In the genomic region with DNA sequence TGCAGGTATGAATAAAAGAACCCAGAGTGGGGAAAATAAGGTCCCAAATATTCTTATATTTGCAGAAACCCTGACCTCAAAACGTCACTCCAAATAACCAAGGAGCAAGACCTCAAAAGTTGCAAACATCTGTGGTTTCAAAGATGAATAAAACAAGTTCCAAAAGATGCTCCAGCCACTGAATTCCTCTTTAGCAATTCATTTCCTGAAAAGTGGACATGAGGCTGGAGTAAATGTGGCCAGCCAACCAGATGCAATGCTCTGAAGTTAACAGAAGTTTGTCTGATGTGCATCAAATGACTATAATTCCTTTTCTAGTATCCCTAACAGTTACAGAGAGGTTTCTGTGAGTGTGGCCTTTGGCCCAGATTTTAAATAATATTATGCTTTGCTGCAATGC, we compare ENCODE assay signal across 1 cellular context.
TF ChIP-seq lines count a peak whose summit lies in the region.

No MANE protein-coding gene starts in this region.

TF ChIP-seq in SK-N-SH treated with all-trans-retinoic acid at 6 μM for 48 hours, 23 proteins besides CTCF, POLR2A, EP300 and RAD21 (continued from another document):
- TF ChIP-seq, protein P1, sequence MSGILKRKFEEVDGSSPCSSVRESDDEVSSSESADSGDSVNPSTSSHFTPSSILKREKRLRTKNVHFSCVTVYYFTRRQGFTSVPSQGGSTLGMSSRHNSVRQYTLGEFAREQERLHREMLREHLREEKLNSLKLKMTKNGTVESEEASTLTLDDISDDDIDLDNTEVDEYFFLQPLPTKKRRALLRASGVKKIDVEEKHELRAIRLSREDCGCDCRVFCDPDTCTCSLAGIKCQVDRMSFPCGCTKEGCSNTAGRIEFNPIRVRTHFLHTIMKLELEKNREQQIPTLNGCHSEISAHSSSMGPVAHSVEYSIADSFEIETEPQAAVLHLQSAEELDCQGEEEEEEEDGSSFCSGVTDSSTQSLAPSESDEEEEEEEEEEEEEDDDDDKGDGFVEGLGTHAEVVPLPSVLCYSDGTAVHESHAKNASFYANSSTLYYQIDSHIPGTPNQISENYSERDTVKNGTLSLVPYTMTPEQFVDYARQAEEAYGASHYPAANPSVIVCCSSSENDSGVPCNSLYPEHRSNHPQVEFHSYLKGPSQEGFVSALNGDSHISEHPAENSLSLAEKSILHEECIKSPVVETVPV (CRISPR knock-in tag; IDR thresholded peaks at IDR 0.05): no peak
- TF ChIP-seq, protein P2, sequence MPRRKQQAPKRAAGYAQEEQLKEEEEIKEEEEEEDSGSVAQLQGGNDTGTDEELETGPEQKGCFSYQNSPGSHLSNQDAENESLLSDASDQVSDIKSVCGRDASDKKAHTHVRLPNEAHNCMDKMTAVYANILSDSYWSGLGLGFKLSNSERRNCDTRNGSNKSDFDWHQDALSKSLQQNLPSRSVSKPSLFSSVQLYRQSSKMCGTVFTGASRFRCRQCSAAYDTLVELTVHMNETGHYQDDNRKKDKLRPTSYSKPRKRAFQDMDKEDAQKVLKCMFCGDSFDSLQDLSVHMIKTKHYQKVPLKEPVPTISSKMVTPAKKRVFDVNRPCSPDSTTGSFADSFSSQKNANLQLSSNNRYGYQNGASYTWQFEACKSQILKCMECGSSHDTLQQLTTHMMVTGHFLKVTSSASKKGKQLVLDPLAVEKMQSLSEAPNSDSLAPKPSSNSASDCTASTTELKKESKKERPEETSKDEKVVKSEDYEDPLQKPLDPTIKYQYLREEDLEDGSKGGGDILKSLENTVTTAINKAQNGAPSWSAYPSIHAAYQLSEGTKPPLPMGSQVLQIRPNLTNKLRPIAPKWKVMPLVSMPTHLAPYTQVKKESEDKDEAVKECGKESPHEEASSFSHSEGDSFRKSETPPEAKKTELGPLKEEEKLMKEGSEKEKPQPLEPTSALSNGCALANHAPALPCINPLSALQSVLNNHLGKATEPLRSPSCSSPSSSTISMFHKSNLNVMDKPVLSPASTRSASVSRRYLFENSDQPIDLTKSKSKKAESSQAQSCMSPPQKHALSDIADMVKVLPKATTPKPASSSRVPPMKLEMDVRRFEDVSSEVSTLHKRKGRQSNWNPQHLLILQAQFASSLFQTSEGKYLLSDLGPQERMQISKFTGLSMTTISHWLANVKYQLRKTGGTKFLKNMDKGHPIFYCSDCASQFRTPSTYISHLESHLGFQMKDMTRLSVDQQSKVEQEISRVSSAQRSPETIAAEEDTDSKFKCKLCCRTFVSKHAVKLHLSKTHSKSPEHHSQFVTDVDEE (CRISPR knock-in tag; IDR thresholded peaks at IDR 0.05): no peak
- no peak for TF ChIP-seq TCF4 (CRISPR knock-in tag; IDR thresholded peaks at IDR 0.05; ENCODE audit: borderline replicate concordance)
- TF ChIP-seq TOX (CRISPR knock-in tag; IDR thresholded peaks at IDR 0.05; ENCODE audit: borderline replicate concordance): no peak
- TF ChIP-seq ESRRG (CRISPR knock-in tag; IDR thresholded peaks at IDR 0.05): no peak
- no peak for TF ChIP-seq ZFP30 (CRISPR knock-in tag; IDR thresholded peaks at IDR 0.05)
- no peak for TF ChIP-seq ZNF70 (CRISPR knock-in tag; IDR thresholded peaks at IDR 0.05)
- no peak for TF ChIP-seq ARNTL (CRISPR knock-in tag; IDR thresholded peaks at IDR 0.05; ENCODE audit: borderline replicate concordance, low read depth)
